ENCODE assay signal across 1 cellular context in the genomic region with DNA sequence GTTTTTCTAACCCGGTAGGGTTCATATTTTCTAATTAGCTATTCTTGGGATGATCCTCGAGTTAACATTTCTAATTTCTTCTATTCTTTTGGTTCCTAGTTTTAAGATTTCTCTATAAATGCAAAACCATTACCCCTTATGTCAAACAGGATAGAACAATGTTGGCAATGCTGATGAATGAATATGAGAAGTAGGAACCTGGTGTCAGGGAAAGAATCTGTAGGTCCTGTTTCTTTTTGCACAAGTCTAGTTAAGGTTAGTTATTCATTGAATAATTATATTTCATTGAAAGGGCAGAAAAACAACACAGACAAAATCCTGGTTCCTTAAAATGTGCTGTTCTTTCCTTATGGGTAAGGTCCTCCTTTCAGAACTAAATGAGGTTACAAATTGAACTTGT.
TF ChIP-seq lines count a peak whose summit lies in the region.

No MANE protein-coding gene starts in this region.

TF ChIP-seq in GM23338, 12 proteins besides CTCF, POLR2A, EP300 and RAD21 (continued from another document):
- TF ChIP-seq, protein P1, sequence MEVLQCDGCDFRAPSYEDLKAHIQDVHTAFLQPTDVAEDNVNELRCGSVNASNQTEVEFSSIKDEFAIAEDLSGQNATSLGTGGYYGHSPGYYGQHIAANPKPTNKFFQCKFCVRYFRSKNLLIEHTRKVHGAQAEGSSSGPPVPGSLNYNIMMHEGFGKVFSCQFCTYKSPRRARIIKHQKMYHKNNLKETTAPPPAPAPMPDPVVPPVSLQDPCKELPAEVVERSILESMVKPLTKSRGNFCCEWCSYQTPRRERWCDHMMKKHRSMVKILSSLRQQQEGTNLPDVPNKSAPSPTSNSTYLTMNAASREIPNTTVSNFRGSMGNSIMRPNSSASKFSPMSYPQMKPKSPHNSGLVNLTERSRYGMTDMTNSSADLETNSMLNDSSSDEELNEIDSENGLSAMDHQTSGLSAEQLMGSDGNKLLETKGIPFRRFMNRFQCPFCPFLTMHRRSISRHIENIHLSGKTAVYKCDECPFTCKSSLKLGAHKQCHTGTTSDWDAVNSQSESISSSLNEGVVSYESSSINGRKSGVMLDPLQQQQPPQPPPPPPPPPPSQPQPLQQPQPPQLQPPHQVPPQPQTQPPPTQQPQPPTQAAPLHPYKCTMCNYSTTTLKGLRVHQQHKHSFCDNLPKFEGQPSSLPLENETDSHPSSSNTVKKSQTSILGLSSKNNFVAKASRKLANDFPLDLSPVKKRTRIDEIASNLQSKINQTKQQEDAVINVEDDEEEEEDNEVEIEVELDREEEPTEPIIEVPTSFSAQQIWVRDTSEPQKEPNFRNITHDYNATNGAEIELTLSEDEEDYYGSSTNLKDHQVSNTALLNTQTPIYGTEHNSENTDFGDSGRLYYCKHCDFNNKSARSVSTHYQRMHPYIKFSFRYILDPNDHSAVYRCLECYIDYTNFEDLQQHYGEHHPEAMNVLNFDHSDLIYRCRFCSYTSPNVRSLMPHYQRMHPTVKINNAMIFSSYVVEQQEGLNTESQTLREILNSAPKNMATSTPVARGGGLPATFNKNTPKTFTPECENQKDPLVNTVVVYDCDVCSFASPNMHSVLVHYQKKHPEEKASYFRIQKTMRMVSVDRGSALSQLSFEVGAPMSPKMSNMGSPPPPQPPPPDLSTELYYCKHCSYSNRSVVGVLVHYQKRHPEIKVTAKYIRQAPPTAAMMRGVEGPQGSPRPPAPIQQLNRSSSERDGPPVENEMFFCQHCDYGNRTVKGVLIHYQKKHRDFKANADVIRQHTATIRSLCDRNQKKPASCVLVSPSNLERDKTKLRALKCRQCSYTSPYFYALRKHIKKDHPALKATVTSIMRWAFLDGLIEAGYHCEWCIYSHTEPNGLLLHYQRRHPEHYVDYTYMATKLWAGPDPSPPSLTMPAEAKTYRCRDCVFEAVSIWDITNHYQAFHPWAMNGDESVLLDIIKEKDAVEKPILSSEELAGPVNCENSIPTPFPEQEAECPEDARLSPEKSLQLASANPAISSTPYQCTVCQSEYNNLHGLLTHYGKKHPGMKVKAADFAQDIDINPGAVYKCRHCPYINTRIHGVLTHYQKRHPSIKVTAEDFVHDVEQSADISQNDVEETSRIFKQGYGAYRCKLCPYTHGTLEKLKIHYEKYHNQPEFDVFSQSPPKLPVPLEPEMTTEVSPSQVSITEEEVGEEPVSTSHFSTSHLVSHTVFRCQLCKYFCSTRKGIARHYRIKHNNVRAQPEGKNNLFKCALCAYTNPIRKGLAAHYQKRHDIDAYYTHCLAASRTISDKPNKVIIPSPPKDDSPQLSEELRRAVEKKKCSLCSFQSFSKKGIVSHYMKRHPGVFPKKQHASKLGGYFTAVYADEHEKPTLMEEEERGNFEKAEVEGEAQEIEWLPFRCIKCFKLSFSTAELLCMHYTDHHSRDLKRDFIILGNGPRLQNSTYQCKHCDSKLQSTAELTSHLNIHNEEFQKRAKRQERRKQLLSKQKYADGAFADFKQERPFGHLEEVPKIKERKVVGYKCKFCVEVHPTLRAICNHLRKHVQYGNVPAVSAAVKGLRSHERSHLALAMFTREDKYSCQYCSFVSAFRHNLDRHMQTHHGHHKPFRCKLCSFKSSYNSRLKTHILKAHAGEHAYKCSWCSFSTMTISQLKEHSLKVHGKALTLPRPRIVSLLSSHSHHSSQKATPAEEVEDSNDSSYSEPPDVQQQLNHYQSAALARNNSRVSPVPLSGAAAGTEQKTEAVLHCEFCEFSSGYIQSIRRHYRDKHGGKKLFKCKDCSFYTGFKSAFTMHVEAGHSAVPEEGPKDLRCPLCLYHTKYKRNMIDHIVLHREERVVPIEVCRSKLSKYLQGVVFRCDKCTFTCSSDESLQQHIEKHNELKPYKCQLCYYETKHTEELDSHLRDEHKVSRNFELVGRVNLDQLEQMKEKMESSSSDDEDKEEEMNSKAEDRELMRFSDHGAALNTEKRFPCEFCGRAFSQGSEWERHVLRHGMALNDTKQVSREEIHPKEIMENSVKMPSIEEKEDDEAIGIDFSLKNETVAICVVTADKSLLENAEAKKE (CRISPR knock-in tag; IDR thresholded peaks at IDR 0.05) = no peak
- TF ChIP-seq NANOG (IDR thresholded peaks at IDR 0.05; ENCODE audit: borderline replicate concordance) = no peak
- TF ChIP-seq REST (IDR thresholded peaks at IDR 0.05; ENCODE audit: unreplicated experiment) = no peak
- TF ChIP-seq POLR2AphosphoS5 (IDR thresholded peaks at IDR 0.05; ENCODE audit: low read depth) = no peak
- TF ChIP-seq JUNB (IDR thresholded peaks at IDR 0.05; ENCODE audit: unreplicated experiment) = no peak
- TF ChIP-seq ZNF114 (CRISPR knock-in tag; IDR thresholded peaks at IDR 0.05) = no peak
- TF ChIP-seq EZH2 (IDR thresholded peaks at IDR 0.05; ENCODE audit: low read depth, unreplicated experiment) = no peak
- TF ChIP-seq ZNF331 (CRISPR knock-in tag; IDR thresholded peaks at IDR 0.05; ENCODE audit: low read depth) = no peak
- TF ChIP-seq CREB1 (CRISPR knock-in tag; IDR thresholded peaks at IDR 0.05; ENCODE audit: low read depth) = no peak
- no peak for TF ChIP-seq EZH2phosphoT487 (IDR thresholded peaks at IDR 0.05; ENCODE audit: unreplicated experiment)
